Comparison of ENCODE assay signal across 9 cellular contexts in genomic region chr9:137221477-137222111, GRCh38. TPM values are rescaled to one million over a fixed set of nuclear protein-coding genes. Genes with fewer than 3 reads are reported as not detected.
DNase-seq lines count a peak whose midpoint lies in the region; ATAC-seq and TF ChIP-seq lines count a peak whose summit lies in the region.
"Had no signal": no experiment of that assay in that cellular context is flagged by ENCODE, and none has a peak within 500 bp of the region (broad histone marks: within the 10 kb centered on the region; RNA-seq: fewer than 3 reads in every experiment).

No MANE protein-coding gene starts in this region.

- peak overlapping the region; percentile 80 for H3K27ac ChIP-seq in cardiac muscle cell
- peak overlapping the region; percentile 97 for H3K27ac ChIP-seq in VCaP
- peak overlapping the region; percentile 27 to 78 (median 54) for H3K27ac ChIP-seq in tibial nerve
- H3K27ac ChIP-seq: KMS-11 had no signal

- no peaks in the 10 kb centered on the region for H3K27me3 ChIP-seq in cardiac muscle cell
- H3K27me3 ChIP-seq in tibial nerve = peaks cover 0 to 4% of the 10 kb centered on the region in 2 donors

- peak overlapping the region; percentile 59 for H3K4me3 ChIP-seq in cardiac muscle cell
- H3K4me3 ChIP-seq in tibial nerve = peak overlapping the region; percentile 23 to 88 (median 30)

- no peak for TF ChIP-seq POLR2A in tibial nerve (IDR thresholded peaks at IDR 0.05)

- 2% methylated on average over 10 of the region's 61 CpGs; no CpG with 5 or more reads in 1 of the 2 donors for WGBS in tibial nerve, 2 donors

- TF ChIP-seq CTCF in cardiac muscle cell (IDR thresholded peaks at IDR 0.05; ENCODE audit: low read depth, low read length) = no peak
- no peak for TF ChIP-seq CTCF in VCaP (conservative IDR thresholded peaks at IDR 0.05)
- TF ChIP-seq CTCF in tibial nerve (IDR thresholded peaks at IDR 0.05) = no peak

- DNase-seq in cardiac muscle cell (ENCODE audit: low read depth in 1 of 2, low spot score in 1 of 2) = peak in 1 of 2 donors; percentile 57
- no peak for DNase-seq in left ventricle myocardium superior
- peak; percentile 61 for DNase-seq in iPS-NIHi11 (ENCODE audit: low spot score)
- DNase-seq in tibial nerve (ENCODE audit: low spot score in 2 of 2) = no peak
- no peak for DNase-seq in CD1c-positive myeloid dendritic cell (ENCODE audit: extremely low spot score)
- DNase-seq in activated CD8-positive, alpha-beta memory T cell treated with anti-CD3 and anti-CD28 coated beads, Interleukin-2, amount 50 U/mL, for 48 hours = no peak

- no peak for TF ChIP-seq EP300 in tibial nerve (IDR thresholded peaks at IDR 0.05)

- H3K9me3 ChIP-seq in cardiac muscle cell (ENCODE audit: low read depth) = no peaks in the 10 kb centered on the region
- H3K9me3 ChIP-seq in tibial nerve = no peaks in the 10 kb centered on the region

- ATAC-seq in left ventricle myocardium superior (no peak), esophagus mucosa (no peak)

- intact Hi-C loops in left ventricle myocardium superior (cut with micrococcal nuclease) = no loop called here

- H3K36me3 ChIP-seq in cardiac muscle cell (no peaks in the 10 kb centered on the region), tibial nerve (peaks cover 0 to 4% (median 0%) of the 10 kb centered on the region in 3 donors)

- peaks cover 31% of the 10 kb centered on the region for H3K4me1 ChIP-seq in cardiac muscle cell (ENCODE audit: low read depth)
- peaks cover 0 to 72% (median 35%) of the 10 kb centered on the region in 4 donors for H3K4me1 ChIP-seq in tibial nerve

RNA-seq across cellular contexts. Expression of gene RNF208, which starts 0.4 kb away (rescaled TPM):
- 19.3 and 23.1 TPM in 2 replicates for total RNA-seq in cardiac muscle cell
- 6.1 and 8.1 TPM in 2 replicates for polyA plus RNA-seq in cardiac muscle cell
- 29.7 TPM for total RNA-seq in left ventricle myocardium superior
- total RNA-seq in tibial nerve = 1 to 10 TPM in 3 of 4 donors, under 1 TPM in 1; 0.63 to 8.1 (median 1.5) TPM
- total RNA-seq in esophagus mucosa = 11.2 TPM

RNA-seq across cellular contexts. Expression of gene CYSRT1, which starts 3.4 kb away (rescaled TPM):
- total RNA-seq in cardiac muscle cell = 5.8 and 7.0 TPM in 2 replicates
- 3.1 and 6.6 TPM in 2 replicates for polyA plus RNA-seq in cardiac muscle cell
- not detected for total RNA-seq in left ventricle myocardium superior
- not detected for total RNA-seq in tibial nerve
- total RNA-seq in esophagus mucosa = 156 TPM

RNA-seq across cellular contexts. Expression of gene RNF224, which starts 5.7 kb away (rescaled TPM):
- total RNA-seq in cardiac muscle cell (0.32 TPM in 1 of 2 replicates, not detected in the other), left ventricle myocardium superior (not detected), tibial nerve (not detected), esophagus mucosa (2.7 TPM)
- polyA plus RNA-seq in cardiac muscle cell = 0.12 TPM in 1 of 2 replicates, not detected in the other

RNA-seq across cellular contexts. Expression of gene SLC34A3, which starts 9.1 kb away (rescaled TPM):
- total RNA-seq in cardiac muscle cell = 0.25 TPM in 1 of 2 replicates, not detected in the other
- polyA plus RNA-seq in cardiac muscle cell = 0.24 TPM in 1 of 2 replicates, not detected in the other
- total RNA-seq in left ventricle myocardium superior = not detected
- total RNA-seq in tibial nerve = not detected
- 0.68 TPM for total RNA-seq in esophagus mucosa

RNA-seq across cellular contexts. Expression of gene NDOR1, which starts 16.1 kb away (rescaled TPM):
- total RNA-seq in cardiac muscle cell = 13.1 and 17.5 TPM in 2 replicates
- polyA plus RNA-seq in cardiac muscle cell = 9.1 and 18.1 TPM in 2 replicates
- 5.7 TPM for total RNA-seq in left ventricle myocardium superior
- 10 to 100 TPM in 3 of 4 donors, 1 to 10 TPM in 1; 9.4 to 20.1 (median 14.3) TPM for total RNA-seq in tibial nerve
- 8.6 TPM for total RNA-seq in esophagus mucosa

Comparison
In these comparisons a context has a peak if more than half of its experiments do, and no peak if none do; other contexts are left out.
1. RNA of gene CYSRT1, which starts 3.4 kb away (total RNA-seq): 156 TPM in esophagus mucosa (single experiment); 5.8 to 7.0 TPM in cardiac muscle cell, not detected in left ventricle myocardium superior (single experiment) and not detected in tibial nerve; every median in the first group is over 10 times any median in the second.
2. Peak in every context shown above with its lines, with median percentiles within 50 percentile points of each other: H3K27ac ChIP-seq.